1 cellular context compared by ENCODE assay signal in genomic region chr19:4547303-4548237, GRCh38.
A peak's percentile ranks its signal among the peaks of the same experiment; 100 is the strongest.
TF ChIP-seq lines count a peak whose summit lies in the region.

No MANE protein-coding gene starts in this region.

TF ChIP-seq in HepG2, 621 proteins besides CTCF, POLR2A, EP300 and RAD21 (continued from another document):
- TF ChIP-seq LBX2 (CRISPR knock-in tag; IDR thresholded peaks at IDR 0.05; ENCODE audit: borderline replicate concordance) (no peak), SRSF1 (optimal IDR thresholded peaks at IDR 0.05; ENCODE audit: low read depth, low read length) (no peak), PCBP1 (IDR thresholded peaks at IDR 0.05; ENCODE audit: borderline replicate concordance, low read depth, low read length) (0 out of 2 replicates have a peak, but pooled peaks have one; percentile 40), ZIK1 (CRISPR knock-in tag; IDR thresholded peaks at IDR 0.05; ENCODE audit: borderline replicate concordance, low read depth) (no peak), ZNF30 (CRISPR knock-in tag; IDR thresholded peaks at IDR 0.05) (no peak), ZNF629 (CRISPR knock-in tag; conservative IDR thresholded peaks at IDR 0.05) (peak; percentile 78), SNAPC4 (CRISPR knock-in tag; IDR thresholded peaks at IDR 0.05) (no peak), POLR2AphosphoS5 (IDR thresholded peaks at IDR 0.05; ENCODE audit: low read depth, low read length) (no peak), NFE2L2 (IDR thresholded peaks at IDR 0.05; ENCODE audit: low read length) (no peak)
TF ChIP-seq in HepG2: peak in this region for 13.
